Comparison of ENCODE assay signal across 12 cellular contexts in the genomic region with DNA sequence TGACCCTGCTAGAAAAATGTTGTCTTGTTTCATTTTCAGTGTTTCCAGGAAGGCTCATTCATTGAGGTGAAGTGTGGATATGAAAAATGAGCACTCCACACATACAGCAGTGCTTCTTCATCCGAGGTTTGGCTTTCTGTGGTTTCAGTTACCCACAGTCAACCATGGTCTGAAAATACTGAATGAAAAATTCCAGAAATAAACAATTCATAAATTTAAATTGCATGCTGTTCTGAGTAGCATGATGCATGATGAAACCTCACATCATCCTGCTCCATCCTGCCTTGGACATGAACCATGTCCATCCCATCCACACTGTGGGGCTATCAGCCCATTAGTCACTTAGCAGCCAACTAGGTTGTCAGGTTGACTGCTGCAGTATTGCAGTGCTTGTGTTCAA. TPM values are rescaled to one million over a fixed set of nuclear protein-coding genes. Genes with fewer than 3 reads are reported as not detected.
DNase-seq lines count a peak whose midpoint lies in the region; ATAC-seq and TF ChIP-seq lines count a peak whose summit lies in the region.
"Had no signal": no experiment of that assay in that cellular context is flagged by ENCODE, and none has a peak within 500 bp of the region (broad histone marks: within the 10 kb centered on the region; RNA-seq: fewer than 3 reads in every experiment).

No MANE protein-coding gene starts in this region.

- H3K9me2 ChIP-seq in hepatocyte (replicated peaks; ENCODE audit: insufficient read depth) = no peaks in the 10 kb centered on the region

- peak; percentile 49 for ATAC-seq in HG03108 (IDR thresholded peaks at IDR 0.05; ENCODE audit: unreplicated experiment)
- ATAC-seq in naive thymus-derived CD4-positive, alpha-beta T cell = no peak
- ATAC-seq: activated T-cell treated with anti-CD3 and anti-CD28 coated beads, Interleukin-2, amount 50 U/mL, for 4 hours had no signal

- H3K79me2 ChIP-seq in hepatocyte = peaks cover 9% of the 10 kb centered on the region

- H3K27me3 Mint-ChIP-seq in activated T-helper 2 cell treated with anti-CD3 and anti-CD28 coated beads, Interferon-gamma antibody, Interleukin-2, Interleukin-4, amounts not matched to agents 10 μg/mL and 5 μg/mL and 100 μg/mL, durations not matched to agents 14 hours and 24 hours and 36 hours (ENCODE audit: low read depth) = no peaks in the 10 kb centered on the region
- H3K27me3 Mint-ChIP-seq in naive thymus-derived CD4-positive, alpha-beta T cell = no peaks in the 10 kb centered on the region

- H4K20me1 ChIP-seq in hepatocyte (ENCODE audit: insufficient read depth, poor library complexity, severe bottlenecking) = no peaks in the 10 kb centered on the region

- 88% methylated on average over 1 of the region's 1 CpG for WGBS in hepatocyte (ENCODE audit: low lambda C conversion rate, missing lambda C conversion rate)

- no peak overlapping the region for H2AFZ ChIP-seq in hepatocyte

- TF ChIP-seq CTCF in hepatocyte (IDR thresholded peaks at IDR 0.05; ENCODE audit: poor library complexity) (peak; percentile 21), GM13977 (IDR thresholded peaks at IDR 0.05; ENCODE audit: extremely low read depth, insufficient read depth, missing control alignments) (no peak)

- CTCF ChIA-PET in naive thymus-derived CD4-positive, alpha-beta T cell (lab: Charles Lee) = no interaction called here

- POLR2A ChIA-PET in naive thymus-derived CD4-positive, alpha-beta T cell (lab: Charles Lee) = no interaction called here

- no peaks in the 10 kb centered on the region for H3K27me3 ChIP-seq in hepatocyte
- no peaks in the 10 kb centered on the region for H3K27me3 ChIP-seq in naive thymus-derived CD4-positive, alpha-beta T cell (ENCODE audit: control insufficient read depth in 2 of 2, insufficient read depth in 2 of 2, low read length in 2 of 2)
- H3K27me3 ChIP-seq: ovary had no signal

- peak overlapping the region; percentile 6 for H3K27ac Mint-ChIP-seq in activated T-helper 2 cell treated with anti-CD3 and anti-CD28 coated beads, Interferon-gamma antibody, Interleukin-2, Interleukin-4, amounts not matched to agents 10 μg/mL and 5 μg/mL and 100 μg/mL, durations not matched to agents 14 hours and 24 hours and 36 hours
- H3K27ac Mint-ChIP-seq in naive thymus-derived CD4-positive, alpha-beta T cell = peak overlapping the region in 2 of 9 donors; percentile 32 to 53

- no peaks in the 10 kb centered on the region for H3K36me3 ChIP-seq in hepatocyte (replicated peaks; ENCODE audit: insufficient read depth, low read depth)
- no peaks in the 10 kb centered on the region for H3K36me3 ChIP-seq in naive thymus-derived CD4-positive, alpha-beta T cell (ENCODE audit: control insufficient read depth in 2 of 3, insufficient read depth in 3 of 3, low read length in 3 of 3)
- H3K36me3 ChIP-seq: ovary had no signal

- peak; percentile 63 for DNase-seq in ELR (ENCODE audit: low read depth)
- DNase-seq in activated T-helper 2 cell treated with anti-CD3 and anti-CD28 coated beads, Interferon-gamma antibody, Interleukin-2, Interleukin-4, amounts not matched to agents 10 μg/mL and 5 μg/mL and 100 μg/mL, durations not matched to agents 14 hours and 24 hours and 36 hours (ENCODE audit: low spot score) = no peak
- no peak for DNase-seq in hepatocyte (ENCODE audit: low spot score)
- DNase-seq in naive thymus-derived CD4-positive, alpha-beta T cell = no peak
- no peak for DNase-seq in GM13977 (ENCODE audit: low spot score)
- no peak for DNase-seq in activated CD4-positive, CD25-positive, alpha-beta regulatory T cell treated with anti-CD3 and anti-CD28 coated beads, Interleukin-2, amount 50 U/mL, for 72 hours
- DNase-seq in NCI-H1105 treated with DMSO at 0.1 percent for 48 hours (lab: John Stamatoyannopoulos, UW) = no peak
- DNase-seq: activated T-cell treated with anti-CD3 and anti-CD28 coated beads, Interleukin-2, amount 50 U/mL, for 4 hours; NCI-H446 treated with DMSO at 0.1 percent for 48 hours; ovary had no signal

- peak overlapping the region; percentile 13 for H3K4me3 Mint-ChIP-seq in activated T-helper 2 cell treated with anti-CD3 and anti-CD28 coated beads, Interferon-gamma antibody, Interleukin-2, Interleukin-4, amounts not matched to agents 10 μg/mL and 5 μg/mL and 100 μg/mL, durations not matched to agents 14 hours and 24 hours and 36 hours (ENCODE audit: low read depth)
- peak overlapping the region in 1 of 10 donors; percentile 59 for H3K4me3 Mint-ChIP-seq in naive thymus-derived CD4-positive, alpha-beta T cell
- H3K4me3 Mint-ChIP-seq: activated T-cell treated with anti-CD3 and anti-CD28 coated beads, Interleukin-2, amount 50 U/mL, for 4 hours had no signal

- H3K4me3 ChIP-seq in hepatocyte = no peak overlapping the region
- no peak overlapping the region for H3K4me3 ChIP-seq in naive thymus-derived CD4-positive, alpha-beta T cell (ENCODE audit: low read length)
- H3K4me3 ChIP-seq: ovary had no signal

- no peaks in the 10 kb centered on the region for H3K4me1 ChIP-seq in hepatocyte (ENCODE audit: insufficient read depth)
- H3K4me1 ChIP-seq in naive thymus-derived CD4-positive, alpha-beta T cell (ENCODE audit: control insufficient read depth in 2 of 2, insufficient read depth in 2 of 2, low read length in 2 of 2) = no peaks in the 10 kb centered on the region

- H3K36me3 Mint-ChIP-seq in activated T-helper 2 cell treated with anti-CD3 and anti-CD28 coated beads, Interferon-gamma antibody, Interleukin-2, Interleukin-4, amounts not matched to agents 10 μg/mL and 5 μg/mL and 100 μg/mL, durations not matched to agents 14 hours and 24 hours and 36 hours (ENCODE audit: low read depth) = peaks cover 15% of the 10 kb centered on the region
- peaks cover 5 to 27% (median 14%) of the 10 kb centered on the region in 5 donors for H3K36me3 Mint-ChIP-seq in naive thymus-derived CD4-positive, alpha-beta T cell

- peaks cover 34% of the 10 kb centered on the region for H3K4me1 Mint-ChIP-seq in activated T-helper 2 cell treated with anti-CD3 and anti-CD28 coated beads, Interferon-gamma antibody, Interleukin-2, Interleukin-4, amounts not matched to agents 10 μg/mL and 5 μg/mL and 100 μg/mL, durations not matched to agents 14 hours and 24 hours and 36 hours (ENCODE audit: low read depth)
- H3K4me1 Mint-ChIP-seq in naive thymus-derived CD4-positive, alpha-beta T cell = peaks cover 4 to 44% (median 6%) of the 10 kb centered on the region in 7 donors

- intact Hi-C loops in activated T-helper 2 cell treated with anti-CD3 and anti-CD28 coated beads, Interferon-gamma antibody, Interleukin-2, Interleukin-4, amounts not matched to agents 10 μg/mL and 5 μg/mL and 100 μg/mL, durations not matched to agents 14 hours and 24 hours and 36 hours (cut with micrococcal nuclease) = loop anchor here (10.0 kb wide), 1 partner anchor 170 kb away; no protein-coding TSS in a partner anchor
- intact Hi-C loops in naive thymus-derived CD4-positive, alpha-beta T cell (cut with micrococcal nuclease) = loop anchor here (1.0 to 5.0 kb wide), 2 partner anchors 12 to 657 kb away; no protein-coding TSS in a partner anchor

- no peaks in the 10 kb centered on the region for H3K9me3 Mint-ChIP-seq in activated T-helper 2 cell treated with anti-CD3 and anti-CD28 coated beads, Interferon-gamma antibody, Interleukin-2, Interleukin-4, amounts not matched to agents 10 μg/mL and 5 μg/mL and 100 μg/mL, durations not matched to agents 14 hours and 24 hours and 36 hours
- H3K9me3 Mint-ChIP-seq in naive thymus-derived CD4-positive, alpha-beta T cell = no peaks in the 10 kb centered on the region
- H3K9me3 Mint-ChIP-seq: activated T-cell treated with anti-CD3 and anti-CD28 coated beads, Interleukin-2, amount 50 U/mL, for 4 hours had no signal

- H3K4me2 ChIP-seq in hepatocyte = no peak overlapping the region

- no peaks in the 10 kb centered on the region for H3K9me3 ChIP-seq in hepatocyte (ENCODE audit: low read depth)
- H3K9me3 ChIP-seq in naive thymus-derived CD4-positive, alpha-beta T cell (ENCODE audit: control insufficient read depth in 2 of 3, low read length in 3 of 3) = no peaks in the 10 kb centered on the region
- H3K9me3 ChIP-seq: ovary had no signal

- no peak overlapping the region for H3K27ac ChIP-seq in hepatocyte
- H3K27ac ChIP-seq in naive thymus-derived CD4-positive, alpha-beta T cell (ENCODE audit: low read depth, low read length) = no peak overlapping the region
- H3K27ac ChIP-seq: ovary had no signal

- in situ Hi-C loops in GM13977 (cut with MboI; ENCODE audit: low pct_unique_long_range_greater_than_20kb, low sequenced_read_pairs, unreplicated experiment) = loop anchor here (10.0 kb wide), 1 partner anchor 470 kb away; no protein-coding TSS in a partner anchor

RNA-seq across cellular contexts. Expression of a gene that starts 10.4 kb away (rescaled TPM):
- total RNA-seq in activated T-helper 2 cell treated with anti-CD3 and anti-CD28 coated beads, Interferon-gamma antibody, Interleukin-2, Interleukin-4, amounts not matched to agents 10 μg/mL and 5 μg/mL and 100 μg/mL, durations not matched to agents 14 hours and 24 hours and 36 hours = not detected in 2 replicates
- total RNA-seq in hepatocyte = 1.4 TPM in 1 of 2 replicates, not detected in the other
- polyA plus RNA-seq in hepatocyte = 0.97 and 1.8 TPM in 2 replicates
- total RNA-seq in naive thymus-derived CD4-positive, alpha-beta T cell = under 1 TPM in 2 of 5 experiments, not detected in 3; 0.17 to 0.40 TPM
- polyA plus RNA-seq in naive thymus-derived CD4-positive, alpha-beta T cell = not detected
- total RNA-seq: activated T-cell treated with anti-CD3 and anti-CD28 coated beads, Interleukin-2, amount 50 U/mL, for 4 hours; ureter had no signal
- polyA plus RNA-seq: ovary had no signal

RNA-seq across cellular contexts. Expression of a gene that starts 13.0 kb away (rescaled TPM):
- 8.3 and 9.0 TPM in 2 replicates for total RNA-seq in activated T-helper 2 cell treated with anti-CD3 and anti-CD28 coated beads, Interferon-gamma antibody, Interleukin-2, Interleukin-4, amounts not matched to agents 10 μg/mL and 5 μg/mL and 100 μg/mL, durations not matched to agents 14 hours and 24 hours and 36 hours
- total RNA-seq in hepatocyte = 65.9 and 92.4 TPM in 2 replicates
- 57.3 and 68.6 TPM in 2 replicates for polyA plus RNA-seq in hepatocyte
- 1 to 10 TPM; 2.7 to 8.3 (median 7.3) TPM for total RNA-seq in naive thymus-derived CD4-positive, alpha-beta T cell
- polyA plus RNA-seq in naive thymus-derived CD4-positive, alpha-beta T cell = 10 to 100 TPM in 1 of 2 donors, 1 to 10 TPM in 1; 8.6 to 12.0 TPM

RNA-seq across cellular contexts. Expression of a gene that starts 48.2 kb away (rescaled TPM):
- total RNA-seq in activated T-helper 2 cell treated with anti-CD3 and anti-CD28 coated beads, Interferon-gamma antibody, Interleukin-2, Interleukin-4, amounts not matched to agents 10 μg/mL and 5 μg/mL and 100 μg/mL, durations not matched to agents 14 hours and 24 hours and 36 hours = 1.5 and 1.7 TPM in 2 replicates
- 4.3 and 7.4 TPM in 2 replicates for total RNA-seq in hepatocyte
- polyA plus RNA-seq in hepatocyte = 0.91 and 2.7 TPM in 2 replicates
- total RNA-seq in naive thymus-derived CD4-positive, alpha-beta T cell = 1 to 10 TPM; 5.5 to 8.8 (median 6.2) TPM
- polyA plus RNA-seq in naive thymus-derived CD4-positive, alpha-beta T cell = under 1 TPM; 0.32 to 0.52 TPM

RNA-seq across cellular contexts. Expression of a gene that starts 58.7 kb away (rescaled TPM):
- not detected in 2 replicates for total RNA-seq in activated T-helper 2 cell treated with anti-CD3 and anti-CD28 coated beads, Interferon-gamma antibody, Interleukin-2, Interleukin-4, amounts not matched to agents 10 μg/mL and 5 μg/mL and 100 μg/mL, durations not matched to agents 14 hours and 24 hours and 36 hours
- not detected in 2 replicates for total RNA-seq in hepatocyte
- not detected in 2 replicates for polyA plus RNA-seq in hepatocyte
- not detected for total RNA-seq in naive thymus-derived CD4-positive, alpha-beta T cell
- polyA plus RNA-seq in naive thymus-derived CD4-positive, alpha-beta T cell = not detected
- total RNA-seq: activated T-cell treated with anti-CD3 and anti-CD28 coated beads, Interleukin-2, amount 50 U/mL, for 4 hours; ureter had no signal
- polyA plus RNA-seq: ovary had no signal
